ENCODE assay signal across 18 cellular contexts in genomic region chr5:172785429-172786088, GRCh38.
"Had no signal": no experiment of that assay in that cellular context is flagged by ENCODE, and none has a peak within 500 bp of the region (broad histone marks: within the 10 kb centered on the region; RNA-seq: fewer than 3 reads in every experiment).

No MANE protein-coding gene starts in this region.

- H3K4me1 Mint-ChIP-seq: T-cell had no signal

- H3K4me3 Mint-ChIP-seq: activated naive CD8-positive, alpha-beta T cell treated with anti-CD3 and anti-CD28 coated beads for 36 hours; endodermal cell; neural progenitor cell; stimulated activated effector memory CD8-positive, alpha-beta T cell treated with anti-CD3 and anti-CD28 coated beads, Interleukin-12 subunit alpha, Interleukin-12 subunit beta, amount 100 ng/mL, for 72 hours; stimulated activated naive CD8-positive, alpha-beta T cell treated with anti-CD3 and anti-CD28 coated beads, Interleukin-15, amount 100 ng/mL, for 72 hours; T-cell; T-helper 2 cell treated with Interferon-gamma antibody and Interleukin-4, amounts not matched to agents 5 μg/mL and 100 μg/mL, for 36 hours had no signal

- H3K9me3 Mint-ChIP-seq: activated naive CD8-positive, alpha-beta T cell treated with anti-CD3 and anti-CD28 coated beads for 36 hours; naive B cell; neural progenitor cell; stimulated activated effector memory CD8-positive, alpha-beta T cell treated with anti-CD3 and anti-CD28 coated beads, Interleukin-12 subunit alpha, Interleukin-12 subunit beta, amount 100 ng/mL, for 72 hours; stimulated activated naive CD8-positive, alpha-beta T cell treated with anti-CD3 and anti-CD28 coated beads, Interleukin-15, amount 100 ng/mL, for 72 hours; T-cell; T-helper 2 cell treated with Interferon-gamma antibody and Interleukin-4, amounts not matched to agents 5 μg/mL and 100 μg/mL, for 36 hours had no signal

- DNase-seq: activated naive CD4-positive, alpha-beta T cell; activated naive CD8-positive, alpha-beta T cell treated with anti-CD3 and anti-CD28 coated beads for 36 hours; activated T-cell treated with anti-CD3 and anti-CD28 coated beads, Interleukin-2, amount 50 U/mL, for 1 hour; amniotic stem cell; cortex of kidney; endodermal cell; esophagus squamous epithelium; mesendoderm; naive B cell; stimulated activated CD4-positive, alpha-beta T cell treated with anti-CD3 and anti-CD28 coated beads, Interleukin-2, amount 100 ng/mL, for 24 hours; stimulated activated naive CD8-positive, alpha-beta T cell treated with anti-CD3 and anti-CD28 coated beads, Interleukin-15, amount 100 ng/mL, for 72 hours; T-cell; WERI-Rb-1 had no signal

- H3K27me3 Mint-ChIP-seq: activated naive CD8-positive, alpha-beta T cell treated with anti-CD3 and anti-CD28 coated beads for 36 hours; naive B cell; progenitor cell of endocrine pancreas; stimulated activated naive CD8-positive, alpha-beta T cell treated with anti-CD3 and anti-CD28 coated beads, Interleukin-15, amount 100 ng/mL, for 72 hours; T-cell had no signal

- ATAC-seq: gastroesophageal sphincter; stimulated activated effector memory CD8-positive, alpha-beta T cell treated with anti-CD3 and anti-CD28 coated beads, Interleukin-12 subunit alpha, Interleukin-12 subunit beta, amount 100 ng/mL, for 72 hours; stimulated activated naive CD8-positive, alpha-beta T cell treated with anti-CD3 and anti-CD28 coated beads, Interleukin-15, amount 100 ng/mL, for 72 hours; T-cell had no signal

- H3K36me3 Mint-ChIP-seq: activated naive CD8-positive, alpha-beta T cell treated with anti-CD3 and anti-CD28 coated beads for 36 hours; naive B cell; neural progenitor cell; stimulated activated effector memory CD8-positive, alpha-beta T cell treated with anti-CD3 and anti-CD28 coated beads, Interleukin-12 subunit alpha, Interleukin-12 subunit beta, amount 100 ng/mL, for 72 hours; T-cell had no signal

- H3K27ac Mint-ChIP-seq: activated naive CD8-positive, alpha-beta T cell treated with anti-CD3 and anti-CD28 coated beads for 36 hours; endodermal cell; neural progenitor cell; stimulated activated effector memory CD8-positive, alpha-beta T cell treated with anti-CD3 and anti-CD28 coated beads, Interleukin-12 subunit alpha, Interleukin-12 subunit beta, amount 100 ng/mL, for 72 hours; stimulated activated naive CD8-positive, alpha-beta T cell treated with anti-CD3 and anti-CD28 coated beads, Interleukin-15, amount 100 ng/mL, for 72 hours; T-cell; T-helper 2 cell treated with Interferon-gamma antibody and Interleukin-4, amounts not matched to agents 5 μg/mL and 100 μg/mL, for 36 hours had no signal
